Comparison of ENCODE assay signal across 8 cellular contexts in the genomic region with DNA sequence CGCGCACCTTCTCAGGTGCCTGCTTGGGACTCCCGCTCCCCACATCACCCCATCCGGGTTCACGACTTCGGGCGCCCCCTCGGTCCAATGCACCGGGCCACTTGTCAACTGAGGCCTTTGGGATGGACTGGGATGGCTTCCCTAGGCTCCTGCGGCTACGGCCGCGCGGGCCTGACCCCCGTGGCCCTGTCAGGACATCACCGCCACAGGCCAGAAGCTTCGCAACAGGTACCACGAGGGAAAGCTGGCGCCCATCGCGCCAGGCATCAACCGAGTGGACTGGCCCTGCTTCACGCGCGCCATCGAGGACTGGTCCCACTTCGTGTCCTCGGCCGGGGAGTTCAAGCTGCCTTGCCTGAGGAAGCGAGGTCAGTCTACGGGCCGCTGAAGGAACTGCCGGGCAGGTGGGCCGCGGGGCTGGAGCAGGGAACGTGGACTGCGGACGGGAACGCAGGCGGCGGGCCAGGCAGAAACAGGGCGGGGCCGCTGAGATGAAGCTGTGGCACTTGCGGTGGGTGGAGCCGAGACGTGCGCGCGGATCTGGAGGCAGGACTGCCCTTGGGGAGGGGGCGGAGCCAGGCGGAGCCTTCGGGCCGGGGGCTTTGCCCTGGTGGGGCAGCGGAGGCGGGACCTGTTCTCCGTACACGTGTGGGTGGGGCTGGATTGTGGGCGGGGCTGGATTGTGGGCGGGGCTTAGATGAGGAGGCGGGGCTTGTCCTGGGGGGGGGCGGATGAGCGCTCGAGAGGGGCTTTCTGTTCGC.
DNase-seq lines count a peak whose midpoint lies in the region; ATAC-seq, FAIRE-seq and TF ChIP-seq lines count a peak whose summit lies in the region.

No MANE protein-coding gene starts in this region.

- DNase-seq in cerebellar cortex (ENCODE audit: low spot score) (peak; percentile 37), kidney glomerular epithelial cell (lab: John Stamatoyannopoulos, UW) (peak; percentile 35), SW 1271 (lab: John Stamatoyannopoulos, UW) (no peak), D721Med (ENCODE audit: insufficient read length, low spot score) (no peak)
- peak; percentile 83 to 86 for DNase-seq in stimulated activated CD4-positive, alpha-beta T cell treated with anti-CD3 and anti-CD28 coated beads, Interleukin-1b, Interleukin-23, amount 100 ng/mL, for 1 hour (ENCODE audit: low read depth in 2 of 2)

- FAIRE-seq in D721Med (lab: Jason Lieb, UNC): no peak

- ATAC-seq in GM18907 (IDR thresholded peaks at IDR 0.05; ENCODE audit: unreplicated experiment) (peak; percentile 67), HG03280 (IDR thresholded peaks at IDR 0.05; ENCODE audit: unreplicated experiment) (peak; percentile 63)
- ATAC-seq in activated CD4-positive, CD25-positive, alpha-beta regulatory T cell treated with anti-CD3 and anti-CD28 coated beads, Interleukin-2, amount 50 U/mL, for 24 hours: peak; percentile 97 to 98

- TF ChIP-seq CTCF in D721Med (IDR thresholded peaks at IDR 0.05; ENCODE audit: insufficient read depth, missing control alignments): no peak

Comparison
In these comparisons a context has a peak if more than half of its experiments do, and no peak if none do; other contexts are left out.
1. DNase-seq: peak in cerebellar cortex (single experiment), kidney glomerular epithelial cell (single experiment) and stimulated activated CD4-positive, alpha-beta T cell treated with anti-CD3 and anti-CD28 coated beads, Interleukin-1b, Interleukin-23, amount 100 ng/mL, for 1 hour (2 of 2); none in SW 1271 (0 of 2) and D721Med (single experiment).
2. Peak in every context shown above with its lines, with median percentiles within 50 percentile points of each other: ATAC-seq.